ENCODE assay signal across 21 cellular contexts in the genomic region with DNA sequence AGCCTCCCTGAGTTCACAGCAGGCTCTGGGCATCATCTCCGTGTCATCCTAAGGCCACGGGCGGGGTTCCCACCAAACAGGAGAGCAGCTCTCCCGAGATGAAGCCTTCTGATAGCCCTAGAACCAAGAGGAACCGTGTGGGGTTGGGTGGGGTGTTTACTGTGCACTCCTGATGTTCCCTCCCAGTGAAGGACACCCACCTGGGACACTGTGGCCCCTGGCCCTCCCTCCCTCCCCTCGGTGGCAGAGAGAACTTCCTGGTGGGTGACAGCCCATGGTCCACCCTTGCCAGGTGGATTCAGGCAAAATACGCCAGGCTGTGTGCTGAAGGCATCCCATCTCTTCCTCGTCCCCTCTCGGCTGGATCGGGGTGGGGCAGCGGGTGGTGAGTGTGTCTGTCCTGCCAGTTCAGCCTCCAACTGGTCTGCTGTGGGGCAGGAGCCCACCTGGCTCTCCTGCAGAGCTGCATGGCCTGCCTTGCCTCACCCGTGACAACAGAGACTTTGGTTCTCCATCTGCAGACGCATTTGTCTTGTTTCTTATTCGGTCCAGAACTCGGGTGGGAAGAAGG.
"Had no signal": no experiment of that assay in that cellular context is flagged by ENCODE, and none has a peak within 500 bp of the region (broad histone marks: within the 10 kb centered on the region; RNA-seq: fewer than 3 reads in every experiment).

No MANE protein-coding gene starts in this region.

- H3K27ac ChIP-seq: coronary artery, hepatocyte, pancreas, prostate gland, suprapubic skin, thyroid gland had no signal

- H2AFZ ChIP-seq: hepatocyte had no signal

- H3K36me3 ChIP-seq: pancreas, prostate gland, suprapubic skin, thyroid gland had no signal

- H3K4me2 ChIP-seq: hepatocyte, smooth muscle cell had no signal

- H3K4me1 Mint-ChIP-seq: stimulated activated effector memory CD8-positive, alpha-beta T cell treated with anti-CD3 and anti-CD28 coated beads, Interleukin-12 subunit alpha, Interleukin-12 subunit beta, amount 100 ng/mL, for 72 hours had no signal

- FAIRE-seq: pancreas, urothelium cell line had no signal

- ATAC-seq: left colon; naive thymus-derived CD4-positive, alpha-beta T cell; pancreas; stimulated activated effector memory CD8-positive, alpha-beta T cell treated with anti-CD3 and anti-CD28 coated beads, Interleukin-12 subunit alpha, Interleukin-12 subunit beta, amount 100 ng/mL, for 72 hours; stimulated activated naive CD8-positive, alpha-beta T cell treated with anti-CD3 and anti-CD28 coated beads, Interleukin-15, Interleukin-2, amounts not matched to agents 100 U/mL and 50 U/mL, for 24 hours had no signal

- H3K4me3 Mint-ChIP-seq: naive thymus-derived CD4-positive, alpha-beta T cell; neural crest cell; stimulated activated effector memory CD8-positive, alpha-beta T cell treated with anti-CD3 and anti-CD28 coated beads, Interleukin-12 subunit alpha, Interleukin-12 subunit beta, amount 100 ng/mL, for 72 hours; type B pancreatic cell had no signal

- H3K4me1 ChIP-seq: pancreas, prostate gland had no signal

- H3K9me3 Mint-ChIP-seq: naive thymus-derived CD4-positive, alpha-beta T cell; neural crest cell; stimulated activated effector memory CD8-positive, alpha-beta T cell treated with anti-CD3 and anti-CD28 coated beads, Interleukin-12 subunit alpha, Interleukin-12 subunit beta, amount 100 ng/mL, for 72 hours; type B pancreatic cell had no signal

- DNase-seq: effector CD4-positive, alpha-beta T cell; foreskin melanocyte; left colon; mesendoderm; naive thymus-derived CD4-positive, alpha-beta T cell; retina; stimulated activated CD4-positive, alpha-beta T cell treated with anti-CD3 and anti-CD28 coated beads, Interleukin-4, amount 100 ng/mL, for 1 hour; stimulated activated CD8-positive, alpha-beta memory T cell treated with anti-CD3 and anti-CD28 coated beads, Interleukin-4, amount 100 ng/mL, for 48 hours; stimulated activated naive CD8-positive, alpha-beta T cell treated with anti-CD3 and anti-CD28 coated beads, Interleukin-15, Interleukin-2, amounts not matched to agents 100 U/mL and 50 U/mL, for 24 hours; thyroid gland had no signal

- H3K9me3 ChIP-seq: pancreas, prostate gland, suprapubic skin, thyroid gland had no signal

- H3K27me3 ChIP-seq: hepatocyte, pancreas, thyroid gland had no signal

- H3K4me3 ChIP-seq: coronary artery, hepatocyte, lung, pancreas, prostate gland, smooth muscle cell, suprapubic skin, thyroid gland had no signal

- H3K27ac Mint-ChIP-seq: naive thymus-derived CD4-positive, alpha-beta T cell; stimulated activated effector memory CD8-positive, alpha-beta T cell treated with anti-CD3 and anti-CD28 coated beads, Interleukin-12 subunit alpha, Interleukin-12 subunit beta, amount 100 ng/mL, for 72 hours; type B pancreatic cell had no signal

- H3K36me3 Mint-ChIP-seq: naive thymus-derived CD4-positive, alpha-beta T cell; stimulated activated effector memory CD8-positive, alpha-beta T cell treated with anti-CD3 and anti-CD28 coated beads, Interleukin-12 subunit alpha, Interleukin-12 subunit beta, amount 100 ng/mL, for 72 hours; type B pancreatic cell had no signal

- H3K79me2 ChIP-seq: hepatocyte had no signal
